Comparison of ENCODE assay signal across 1 cellular context in genomic region chr7:539731-540411, GRCh38.
TF ChIP-seq lines count a peak whose summit lies in the region.

No MANE protein-coding gene starts in this region.

TF ChIP-seq in HepG2, 621 proteins besides CTCF, POLR2A, EP300 and RAD21 (continued from another document):
- no peak for TF ChIP-seq TFE3 (CRISPR knock-in tag; IDR thresholded peaks at IDR 0.05)
- TF ChIP-seq, protein P1, sequence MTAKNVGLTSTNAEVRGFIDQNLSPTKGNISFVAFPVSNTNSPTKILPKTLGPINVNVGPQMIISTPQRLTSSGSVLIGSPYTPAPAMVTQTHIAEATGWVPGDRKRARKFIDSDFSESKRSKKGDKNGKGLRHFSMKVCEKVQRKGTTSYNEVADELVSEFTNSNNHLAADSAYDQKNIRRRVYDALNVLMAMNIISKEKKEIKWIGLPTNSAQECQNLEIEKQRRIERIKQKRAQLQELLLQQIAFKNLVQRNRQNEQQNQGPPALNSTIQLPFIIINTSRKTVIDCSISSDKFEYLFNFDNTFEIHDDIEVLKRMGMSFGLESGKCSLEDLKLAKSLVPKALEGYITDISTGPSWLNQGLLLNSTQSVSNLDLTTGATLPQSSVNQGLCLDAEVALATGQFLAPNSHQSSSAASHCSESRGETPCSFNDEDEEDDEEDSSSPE (CRISPR knock-in tag; IDR thresholded peaks at IDR 0.05), result 0 out of 2 replicates have a peak, but pooled peaks have one; percentile 18
TF ChIP-seq in HepG2: peak in this region for 49.
